Comparison of ENCODE assay signal across 8 cellular contexts in genomic region chr9:15357050-15357653, GRCh38. TPM values are rescaled to one million over a fixed set of nuclear protein-coding genes. Genes with fewer than 3 reads are reported as not detected.
DNase-seq lines count a peak whose midpoint lies in the region; ATAC-seq and TF ChIP-seq lines count a peak whose summit lies in the region.

No MANE protein-coding gene starts in this region.

- H3K27me3 ChIP-seq in HAP-1 (ENCODE audit: low read depth) = no peaks in the 10 kb centered on the region; the same call in 1 of the 2 replicates

- H3K27me3 Mint-ChIP-seq in activated B cell treated with CpG ODN at 0.5 μM for 24 hours = no peaks in the 10 kb centered on the region

- H3K36me3 ChIP-seq in HAP-1 (replicated peaks) = no peaks in the 10 kb centered on the region

- no peaks in the 10 kb centered on the region for H3K9me3 Mint-ChIP-seq in activated B cell treated with CpG ODN at 0.5 μM for 24 hours

- no peak overlapping the region for H3K4me3 ChIP-seq in HAP-1

- intact Hi-C loops in activated B cell treated with CpG ODN at 0.5 μM for 24 hours (cut with micrococcal nuclease) = loop anchor here (1.0 to 10.0 kb wide), 4 partner anchors 66 to 248 kb away; partner anchors contain the start of gene SNAPC3

- peak; percentile 38 for DNase-seq in NCI-H2196 (lab: John Stamatoyannopoulos, UW; ENCODE audit: unreplicated experiment)
- DNase-seq in NCI-H2196 treated with DMSO at 0.1 percent for 48 hours (lab: John Stamatoyannopoulos, UW; ENCODE audit: unreplicated experiment) = no peak
- no peak for DNase-seq in activated B cell treated with CpG ODN at 0.5 μM for 24 hours
- peak; percentile 58 for DNase-seq in mucosa of gallbladder (ENCODE audit: low spot score)
- no peak for DNase-seq in nucleus accumbens (lab: John Stamatoyannopoulos, UW)
- DNase-seq in HAP-1 (ENCODE audit: low spot score in 2 of 2) = no peak
- no peak for DNase-seq in HuH-7.5 (ENCODE audit: low spot score)

- H3K4me1 Mint-ChIP-seq in activated B cell treated with CpG ODN at 0.5 μM for 24 hours = peaks cover 6% of the 10 kb centered on the region

- H3K9me3 ChIP-seq in HAP-1 = no peaks in the 10 kb centered on the region

- POLR2A ChIA-PET in activated B cell treated with CpG ODN at 0.5 μM for 24 hours (lab: Charles Lee) = interaction anchor here (0.7 kb wide), 2 partner anchors 55 to 195 kb away, joined by 8 to 11 read pairs; no protein-coding TSS in a partner anchor

- no peak overlapping the region for H3K27ac Mint-ChIP-seq in activated B cell treated with CpG ODN at 0.5 μM for 24 hours

- in situ Hi-C loops in HAP-1 (cut with MboI; ENCODE audit: low sequenced_read_pairs) = no loop called here

- H3K4me1 ChIP-seq in HAP-1 = peaks cover 8% of the 10 kb centered on the region

- TF ChIP-seq CTCF in activated B cell treated with CpG ODN at 0.5 μM for 24 hours (IDR thresholded peaks at IDR 0.05) = no peak

- peak; percentile 94 for ATAC-seq in HG03354 (IDR thresholded peaks at IDR 0.05; ENCODE audit: poor library complexity, severe bottlenecking, unreplicated experiment)
- ATAC-seq in activated B cell treated with CpG ODN at 0.5 μM for 24 hours (ENCODE audit: low read depth) = peak; percentile 87

- H3K36me3 Mint-ChIP-seq in activated B cell treated with CpG ODN at 0.5 μM for 24 hours (ENCODE audit: low read depth) = no peaks in the 10 kb centered on the region

- H3K4me3 Mint-ChIP-seq in activated B cell treated with CpG ODN at 0.5 μM for 24 hours = no peak overlapping the region

- CTCF ChIA-PET in activated B cell treated with CpG ODN at 0.5 μM for 24 hours (lab: Charles Lee) = interaction anchor here (0.5 to 1.9 kb wide), 4 partner anchors 56 to 145 kb away, joined by 3 to 6 read pairs (median 4); no protein-coding TSS in a partner anchor

RNA-seq across cellular contexts. Expression of gene TTC39B, which starts 50.1 kb away (rescaled TPM):
- 3.2 and 6.6 TPM in 2 replicates for total RNA-seq in activated B cell treated with CpG ODN at 0.5 μM for 24 hours
- 30.2 TPM for total RNA-seq in mucosa of gallbladder

Comparison
In these comparisons a context has a peak if more than half of its experiments do, and no peak if none do; other contexts are left out.
1. DNase-seq: peak in NCI-H2196 (single experiment) and mucosa of gallbladder (single experiment); none in NCI-H2196 treated with DMSO at 0.1 percent for 48 hours (single experiment), activated B cell treated with CpG ODN at 0.5 μM for 24 hours (single experiment), nucleus accumbens (0 of 56), HAP-1 (0 of 2) and HuH-7.5 (single experiment).